2 cellular contexts compared by ENCODE assay signal in the genomic region with DNA sequence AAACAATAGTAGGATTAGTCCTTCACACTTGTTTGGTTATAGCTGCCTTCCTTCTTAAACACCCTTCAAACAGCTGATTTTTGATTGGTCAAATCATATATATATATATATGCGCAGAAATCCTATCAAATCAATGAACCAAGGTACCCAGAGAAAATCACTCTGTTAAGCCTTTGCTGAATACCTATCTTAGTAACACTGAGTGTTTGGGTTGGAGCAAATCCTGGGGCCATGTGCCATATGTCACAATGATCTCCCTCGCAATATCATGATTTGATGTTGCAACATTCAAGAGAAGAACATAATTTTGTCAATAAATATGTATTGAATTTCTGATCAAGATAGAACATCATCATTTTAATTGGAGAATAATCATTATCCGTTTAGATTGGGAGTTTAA.
TF ChIP-seq lines count a peak whose summit lies in the region.

No MANE protein-coding gene starts in this region.

TF ChIP-seq in K562, 482 proteins besides CTCF, POLR2A, EP300 and RAD21:
- peak; percentile 17; the same call in 1 of the 2 replicates for TF ChIP-seq CEBPB (tag; IDR thresholded peaks at IDR 0.05)
- no peak for TF ChIP-seq ZNF75A (CRISPR knock-in tag; IDR thresholded peaks at IDR 0.05)

TF ChIP-seq in HepG2, 621 proteins besides CTCF, POLR2A, EP300 and RAD21:
- TF ChIP-seq, protein P1, sequence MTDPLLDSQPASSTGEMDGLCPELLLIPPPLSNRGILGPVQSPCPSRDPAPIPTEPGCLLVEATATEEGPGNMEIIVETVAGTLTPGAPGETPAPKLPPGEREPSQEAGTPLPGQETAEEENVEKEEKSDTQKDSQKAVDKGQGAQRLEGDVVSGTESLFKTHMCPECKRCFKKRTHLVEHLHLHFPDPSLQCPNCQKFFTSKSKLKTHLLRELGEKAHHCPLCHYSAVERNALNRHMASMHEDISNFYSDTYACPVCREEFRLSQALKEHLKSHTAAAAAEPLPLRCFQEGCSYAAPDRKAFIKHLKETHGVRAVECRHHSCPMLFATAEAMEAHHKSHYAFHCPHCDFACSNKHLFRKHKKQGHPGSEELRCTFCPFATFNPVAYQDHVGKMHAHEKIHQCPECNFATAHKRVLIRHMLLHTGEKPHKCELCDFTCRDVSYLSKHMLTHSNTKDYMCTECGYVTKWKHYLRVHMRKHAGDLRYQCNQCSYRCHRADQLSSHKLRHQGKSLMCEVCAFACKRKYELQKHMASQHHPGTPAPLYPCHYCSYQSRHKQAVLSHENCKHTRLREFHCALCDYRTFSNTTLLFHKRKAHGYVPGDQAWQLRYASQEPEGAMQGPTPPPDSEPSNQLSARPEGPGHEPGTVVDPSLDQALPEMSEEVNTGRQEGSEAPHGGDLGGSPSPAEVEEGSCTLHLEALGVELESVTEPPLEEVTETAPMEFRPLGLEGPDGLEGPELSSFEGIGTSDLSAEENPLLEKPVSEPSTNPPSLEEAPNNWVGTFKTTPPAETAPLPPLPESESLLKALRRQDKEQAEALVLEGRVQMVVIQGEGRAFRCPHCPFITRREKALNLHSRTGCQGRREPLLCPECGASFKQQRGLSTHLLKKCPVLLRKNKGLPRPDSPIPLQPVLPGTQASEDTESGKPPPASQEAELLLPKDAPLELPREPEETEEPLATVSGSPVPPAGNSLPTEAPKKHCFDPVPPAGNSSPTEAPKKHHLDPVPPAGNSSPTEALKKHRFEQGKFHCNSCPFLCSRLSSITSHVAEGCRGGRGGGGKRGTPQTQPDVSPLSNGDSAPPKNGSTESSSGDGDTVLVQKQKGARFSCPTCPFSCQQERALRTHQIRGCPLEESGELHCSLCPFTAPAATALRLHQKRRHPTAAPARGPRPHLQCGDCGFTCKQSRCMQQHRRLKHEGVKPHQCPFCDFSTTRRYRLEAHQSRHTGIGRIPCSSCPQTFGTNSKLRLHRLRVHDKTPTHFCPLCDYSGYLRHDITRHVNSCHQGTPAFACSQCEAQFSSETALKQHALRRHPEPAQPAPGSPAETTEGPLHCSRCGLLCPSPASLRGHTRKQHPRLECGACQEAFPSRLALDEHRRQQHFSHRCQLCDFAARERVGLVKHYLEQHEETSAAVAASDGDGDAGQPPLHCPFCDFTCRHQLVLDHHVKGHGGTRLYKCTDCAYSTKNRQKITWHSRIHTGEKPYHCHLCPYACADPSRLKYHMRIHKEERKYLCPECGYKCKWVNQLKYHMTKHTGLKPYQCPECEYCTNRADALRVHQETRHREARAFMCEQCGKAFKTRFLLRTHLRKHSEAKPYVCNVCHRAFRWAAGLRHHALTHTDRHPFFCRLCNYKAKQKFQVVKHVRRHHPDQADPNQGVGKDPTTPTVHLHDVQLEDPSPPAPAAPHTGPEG (CRISPR knock-in tag; IDR thresholded peaks at IDR 0.05), result no peak
- TF ChIP-seq CEBPB (IDR thresholded peaks at IDR 0.05; ENCODE audit: borderline replicate concordance, low read depth, low read length), result peak; percentile 22; the same call in 1 of the 2 replicates
